ENCODE assay signal across 9 cellular contexts in the genomic region with DNA sequence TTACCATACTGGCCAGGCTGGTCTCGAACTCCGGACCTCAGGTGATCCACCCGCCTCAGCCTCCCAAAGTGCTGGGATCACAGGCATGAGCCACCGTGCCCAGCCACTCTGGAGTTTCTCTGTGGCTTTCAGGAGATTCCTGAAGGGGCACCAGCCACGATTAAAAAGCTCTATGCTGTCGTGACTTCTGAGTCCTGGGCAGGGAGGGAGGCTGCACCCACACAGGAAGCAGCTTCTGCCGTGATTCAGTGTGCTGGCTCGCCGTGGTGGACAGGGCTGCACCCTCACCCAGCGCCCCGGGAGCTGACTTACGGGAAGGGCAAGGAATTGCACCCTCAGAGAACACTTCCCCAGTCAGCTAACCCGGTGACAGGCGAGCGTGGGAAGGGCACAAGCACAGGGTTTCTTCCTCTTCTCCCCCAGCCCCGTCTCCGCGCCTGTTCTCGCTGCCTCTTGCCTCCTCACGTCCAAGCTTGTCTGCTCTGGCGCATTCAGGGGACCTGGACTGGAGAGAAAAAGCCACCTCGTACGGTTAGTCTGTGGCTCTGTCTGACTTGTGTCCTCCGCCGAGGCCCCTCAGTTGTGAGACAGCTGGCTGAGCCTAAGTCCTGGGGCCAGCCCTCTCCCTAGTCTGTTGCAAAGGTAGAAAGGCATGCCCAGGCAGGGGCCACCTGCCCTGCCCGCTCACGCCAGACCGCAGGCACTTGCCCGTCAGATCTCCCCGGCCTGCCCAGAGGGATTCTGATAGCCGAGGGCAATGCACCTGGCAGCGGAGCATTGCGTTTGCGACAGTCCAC.
DNase-seq lines count a peak whose midpoint lies in the region; ATAC-seq and TF ChIP-seq lines count a peak whose summit lies in the region.
"Had no signal": no experiment of that assay in that cellular context is flagged by ENCODE, and none has a peak within 500 bp of the region (broad histone marks: within the 10 kb centered on the region; RNA-seq: fewer than 3 reads in every experiment).

No MANE protein-coding gene starts in this region.

- H3K27ac ChIP-seq in esophagus (ENCODE audit: low read depth in 2 of 2, low read length in 1 of 2) = peak overlapping the region; percentile 95 to 98

- H3K4me1 Mint-ChIP-seq in osteocyte (ENCODE audit: unreplicated experiment) = peaks cover 76% of the 10 kb centered on the region

- no peak for TF ChIP-seq CTCF in osteocyte (IDR thresholded peaks at IDR 0.05)

- no peaks in the 10 kb centered on the region for H3K27me3 ChIP-seq in esophagus (ENCODE audit: control insufficient read depth in 1 of 2, insufficient read depth in 2 of 2, low read length in 2 of 2)

- no peaks in the 10 kb centered on the region for H3K9me3 ChIP-seq in esophagus (ENCODE audit: control insufficient read depth in 2 of 2, insufficient read depth in 1 of 2, low read depth in 1 of 2, low read length in 1 of 2)

- H3K27ac Mint-ChIP-seq in osteocyte (ENCODE audit: unreplicated experiment) = peak overlapping the region; percentile 98

- 42 to 48% methylated on average over 34 of the region's 34 CpGs for WGBS in esophagus, 2 donors

- peak overlapping the region in 1 of 2 donors; percentile 38 for H3K4me3 ChIP-seq in esophagus (ENCODE audit: low read depth in 1 of 2, low read length in 2 of 2)

- peak overlapping the region; percentile 35 for H3K4me3 Mint-ChIP-seq in osteocyte (ENCODE audit: unreplicated experiment)
- H3K4me3 Mint-ChIP-seq: central memory CD8-positive, alpha-beta T cell had no signal

- no peaks in the 10 kb centered on the region for H3K27me3 Mint-ChIP-seq in osteocyte (ENCODE audit: unreplicated experiment)

- no peaks in the 10 kb centered on the region for H3K36me3 ChIP-seq in esophagus (ENCODE audit: control insufficient read depth in 2 of 2, insufficient read depth in 2 of 2, low read length in 1 of 2)

- H3K36me3 Mint-ChIP-seq in osteocyte (ENCODE audit: unreplicated experiment) = no peaks in the 10 kb centered on the region

- DNase-seq in Daoy (ENCODE audit: low read depth) (peak; percentile 94), NOMO-1 treated with dmso at 0.1 percent for 144 hours (lab: John Stamatoyannopoulos, UW; ENCODE audit: unreplicated experiment) (peak; percentile 78), osteocyte (ENCODE audit: extremely low spot score, unreplicated experiment) (no peak), activated T-cell treated with anti-CD3 and anti-CD28 coated beads for 4 hours (no peak), RPMI8226 (no peak)

- ATAC-seq in HG02938 (IDR thresholded peaks at IDR 0.05; ENCODE audit: unreplicated experiment) (no peak), GM19467 (IDR thresholded peaks at IDR 0.05; ENCODE audit: unreplicated experiment) (no peak)

- no peaks in the 10 kb centered on the region for H3K9me3 Mint-ChIP-seq in osteocyte (ENCODE audit: unreplicated experiment)
- H3K9me3 Mint-ChIP-seq: central memory CD8-positive, alpha-beta T cell had no signal

- H3K4me1 ChIP-seq in esophagus (ENCODE audit: control insufficient read depth in 2 of 2, insufficient read depth in 2 of 2, low read length in 1 of 2) = peaks cover 10 to 21% of the 10 kb centered on the region in 2 donors

Comparison
In these comparisons a context has a peak if more than half of its experiments do, and no peak if none do; other contexts are left out.
1. DNase-seq: peak in Daoy (single experiment) and NOMO-1 treated with dmso at 0.1 percent for 144 hours (single experiment); none in osteocyte (single experiment), activated T-cell treated with anti-CD3 and anti-CD28 coated beads for 4 hours (single experiment) and RPMI8226 (single experiment).